ENCODE assay signal across 8 cellular contexts in the genomic region with DNA sequence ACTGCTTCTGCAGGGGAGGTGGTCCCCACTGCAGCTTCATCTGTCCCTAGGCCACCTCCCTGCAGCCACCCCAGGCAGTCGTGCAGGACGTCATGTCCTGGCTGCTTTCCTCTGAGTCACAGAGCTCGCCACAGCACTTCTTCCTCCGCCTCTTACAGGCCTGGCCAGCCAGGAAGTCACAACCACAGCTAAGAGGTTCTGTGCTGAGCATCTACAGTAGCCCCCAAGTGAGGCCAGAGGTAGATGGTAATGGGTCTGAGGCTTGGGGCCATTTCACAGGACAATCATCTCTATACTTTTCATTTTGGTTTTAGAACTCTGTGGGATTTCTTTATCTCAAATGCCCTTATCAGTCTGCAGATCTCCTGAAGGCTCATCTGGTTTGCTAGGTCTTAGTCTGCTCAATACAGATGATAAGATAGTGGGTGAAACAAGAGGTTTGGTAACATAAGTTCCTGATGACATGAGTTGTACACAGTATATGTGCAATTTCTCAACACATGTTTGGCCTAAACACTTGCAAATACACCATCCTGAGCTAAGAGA.
A peak's percentile ranks its signal among the peaks of the same experiment; 100 is the strongest.
DNase-seq lines count a peak whose midpoint lies in the region; ATAC-seq and TF ChIP-seq lines count a peak whose summit lies in the region.

No MANE protein-coding gene starts in this region.

- H3K27me3 ChIP-seq in ACC112 (ENCODE audit: insufficient read depth, low read length) (no peaks in the 10 kb centered on the region), left ventricle myocardium inferior (ENCODE audit: low read depth) (no peaks in the 10 kb centered on the region), smooth muscle cell (ENCODE audit: low read depth) (no peaks in the 10 kb centered on the region)

- H3K79me2 ChIP-seq in ACC112 (ENCODE audit: control insufficient read depth, insufficient read depth, low read length, unreplicated experiment) = no peaks in the 10 kb centered on the region
- H3K79me2 ChIP-seq in smooth muscle cell (ENCODE audit: low read depth) = no peaks in the 10 kb centered on the region

- H3K36me3 ChIP-seq in ACC112 (ENCODE audit: insufficient read depth, low read length) = no peaks in the 10 kb centered on the region
- no peaks in the 10 kb centered on the region for H3K36me3 ChIP-seq in left ventricle myocardium inferior
- H3K36me3 ChIP-seq in smooth muscle cell (ENCODE audit: low read depth) = no peaks in the 10 kb centered on the region

- H3K4me2 ChIP-seq in smooth muscle cell = peak overlapping the region; percentile 85

- H2AFZ ChIP-seq in ACC112 (ENCODE audit: low read length, unreplicated experiment) (no peak overlapping the region), smooth muscle cell (ENCODE audit: low read depth) (no peak overlapping the region)

- peak; percentile 33 for DNase-seq in activated naive CD4-positive, alpha-beta T cell treated with anti-CD3 and anti-CD28 coated beads, Interleukin-2, amount 50 U/mL, for 16 hours
- DNase-seq in left ventricle myocardium inferior (peak; percentile 82), smooth muscle cell (lab: John Stamatoyannopoulos, UW; ENCODE audit: unreplicated experiment) (peak; percentile 24), NCI-H1436 treated with DMSO at 0.1 percent for 48 hours (lab: John Stamatoyannopoulos, UW) (no peak)

- TF ChIP-seq CTCF in left ventricle myocardium inferior (IDR thresholded peaks at IDR 0.05; ENCODE audit: borderline replicate concordance) = no peak
- no peak for TF ChIP-seq CTCF in smooth muscle cell (IDR thresholded peaks at IDR 0.05; ENCODE audit: borderline replicate concordance, insufficient read depth, poor library complexity, severe bottlenecking)

- peak overlapping the region; percentile 87 for H3K9ac ChIP-seq in smooth muscle cell (ENCODE audit: low read depth)

- WGBS in smooth muscle cell (ENCODE audit: low lambda C conversion rate) = 0% methylated on average over 4 of the region's 4 CpGs

- H3K27ac ChIP-seq in ACC112 (ENCODE audit: low read depth, low read length) (peak overlapping the region; percentile 96), left ventricle myocardium inferior (replicated peaks) (peak overlapping the region; percentile 90), smooth muscle cell (ENCODE audit: low read depth) (peak overlapping the region; percentile 98)

- no peaks in the 10 kb centered on the region for H3K9me3 ChIP-seq in left ventricle myocardium inferior (replicated peaks)
- no peaks in the 10 kb centered on the region for H3K9me3 ChIP-seq in smooth muscle cell (replicated peaks; ENCODE audit: low read depth)

- ATAC-seq in HG03196 (IDR thresholded peaks at IDR 0.05; ENCODE audit: unreplicated experiment) = peak; percentile 44
- ATAC-seq in SK-N-SH treated with all-trans-retinoic acid at 6 μM for 48 hours = peak; percentile 32

- peak overlapping the region; percentile 57 for H3K4me3 ChIP-seq in ACC112 (ENCODE audit: low read depth, low read length)
- H3K4me3 ChIP-seq in left ventricle myocardium inferior = no peak overlapping the region
- no peak overlapping the region for H3K4me3 ChIP-seq in smooth muscle cell

- TF ChIP-seq POLR2A in GM19099 (IDR thresholded peaks at IDR 0.05; ENCODE audit: extremely low read depth, insufficient read length, low read depth) = peak; percentile 66

- H4K20me1 ChIP-seq in smooth muscle cell (ENCODE audit: low read depth) = no peaks in the 10 kb centered on the region

- peaks cover 50% of the 10 kb centered on the region for H3F3A ChIP-seq in smooth muscle cell (ENCODE audit: low read depth)

- intact Hi-C loops in left ventricle myocardium inferior (cut with micrococcal nuclease) = no loop called here

- peaks cover 52% of the 10 kb centered on the region for H3K4me1 ChIP-seq in ACC112 (ENCODE audit: control insufficient read depth, insufficient read depth, low read length, unreplicated experiment)
- H3K4me1 ChIP-seq in left ventricle myocardium inferior = peaks cover 57% of the 10 kb centered on the region
- peaks cover 26% of the 10 kb centered on the region for H3K4me1 ChIP-seq in smooth muscle cell (ENCODE audit: low read depth)

TF ChIP-seq in SK-N-SH treated with all-trans-retinoic acid at 6 μM for 48 hours, 23 proteins besides CTCF, POLR2A, EP300 and RAD21 (continues in another document):
- no peak for TF ChIP-seq TOX (CRISPR knock-in tag; IDR thresholded peaks at IDR 0.05; ENCODE audit: borderline replicate concordance)
- TF ChIP-seq, protein P1, sequence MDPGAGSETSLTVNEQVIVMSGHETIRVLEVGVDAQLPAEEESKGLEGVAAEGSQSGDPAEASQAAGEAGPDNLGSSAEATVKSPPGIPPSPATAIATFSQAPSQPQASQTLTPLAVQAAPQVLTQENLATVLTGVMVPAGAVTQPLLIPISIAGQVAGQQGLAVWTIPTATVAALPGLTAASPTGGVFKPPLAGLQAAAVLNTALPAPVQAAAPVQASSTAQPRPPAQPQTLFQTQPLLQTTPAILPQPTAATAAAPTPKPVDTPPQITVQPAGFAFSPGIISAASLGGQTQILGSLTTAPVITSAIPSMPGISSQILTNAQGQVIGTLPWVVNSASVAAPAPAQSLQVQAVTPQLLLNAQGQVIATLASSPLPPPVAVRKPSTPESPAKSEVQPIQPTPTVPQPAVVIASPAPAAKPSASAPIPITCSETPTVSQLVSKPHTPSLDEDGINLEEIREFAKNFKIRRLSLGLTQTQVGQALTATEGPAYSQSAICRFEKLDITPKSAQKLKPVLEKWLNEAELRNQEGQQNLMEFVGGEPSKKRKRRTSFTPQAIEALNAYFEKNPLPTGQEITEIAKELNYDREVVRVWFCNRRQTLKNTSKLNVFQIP (CRISPR knock-in tag; IDR thresholded peaks at IDR 0.05; ENCODE audit: borderline replicate concordance, low read depth) = no peak
- TF ChIP-seq PPARA (CRISPR knock-in tag; IDR thresholded peaks at IDR 0.05; ENCODE audit: borderline replicate concordance) = no peak
- TF ChIP-seq, protein P2, sequence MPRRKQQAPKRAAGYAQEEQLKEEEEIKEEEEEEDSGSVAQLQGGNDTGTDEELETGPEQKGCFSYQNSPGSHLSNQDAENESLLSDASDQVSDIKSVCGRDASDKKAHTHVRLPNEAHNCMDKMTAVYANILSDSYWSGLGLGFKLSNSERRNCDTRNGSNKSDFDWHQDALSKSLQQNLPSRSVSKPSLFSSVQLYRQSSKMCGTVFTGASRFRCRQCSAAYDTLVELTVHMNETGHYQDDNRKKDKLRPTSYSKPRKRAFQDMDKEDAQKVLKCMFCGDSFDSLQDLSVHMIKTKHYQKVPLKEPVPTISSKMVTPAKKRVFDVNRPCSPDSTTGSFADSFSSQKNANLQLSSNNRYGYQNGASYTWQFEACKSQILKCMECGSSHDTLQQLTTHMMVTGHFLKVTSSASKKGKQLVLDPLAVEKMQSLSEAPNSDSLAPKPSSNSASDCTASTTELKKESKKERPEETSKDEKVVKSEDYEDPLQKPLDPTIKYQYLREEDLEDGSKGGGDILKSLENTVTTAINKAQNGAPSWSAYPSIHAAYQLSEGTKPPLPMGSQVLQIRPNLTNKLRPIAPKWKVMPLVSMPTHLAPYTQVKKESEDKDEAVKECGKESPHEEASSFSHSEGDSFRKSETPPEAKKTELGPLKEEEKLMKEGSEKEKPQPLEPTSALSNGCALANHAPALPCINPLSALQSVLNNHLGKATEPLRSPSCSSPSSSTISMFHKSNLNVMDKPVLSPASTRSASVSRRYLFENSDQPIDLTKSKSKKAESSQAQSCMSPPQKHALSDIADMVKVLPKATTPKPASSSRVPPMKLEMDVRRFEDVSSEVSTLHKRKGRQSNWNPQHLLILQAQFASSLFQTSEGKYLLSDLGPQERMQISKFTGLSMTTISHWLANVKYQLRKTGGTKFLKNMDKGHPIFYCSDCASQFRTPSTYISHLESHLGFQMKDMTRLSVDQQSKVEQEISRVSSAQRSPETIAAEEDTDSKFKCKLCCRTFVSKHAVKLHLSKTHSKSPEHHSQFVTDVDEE (CRISPR knock-in tag; IDR thresholded peaks at IDR 0.05) = 0 out of 2 replicates have a peak, but pooled peaks have one; percentile 17
- no peak for TF ChIP-seq RARB (CRISPR knock-in tag; IDR thresholded peaks at IDR 0.05)
- TF ChIP-seq ZNF70 (CRISPR knock-in tag; IDR thresholded peaks at IDR 0.05) = no peak
- no peak for TF ChIP-seq ISL1 (CRISPR knock-in tag; IDR thresholded peaks at IDR 0.05)
- TF ChIP-seq, protein P3, sequence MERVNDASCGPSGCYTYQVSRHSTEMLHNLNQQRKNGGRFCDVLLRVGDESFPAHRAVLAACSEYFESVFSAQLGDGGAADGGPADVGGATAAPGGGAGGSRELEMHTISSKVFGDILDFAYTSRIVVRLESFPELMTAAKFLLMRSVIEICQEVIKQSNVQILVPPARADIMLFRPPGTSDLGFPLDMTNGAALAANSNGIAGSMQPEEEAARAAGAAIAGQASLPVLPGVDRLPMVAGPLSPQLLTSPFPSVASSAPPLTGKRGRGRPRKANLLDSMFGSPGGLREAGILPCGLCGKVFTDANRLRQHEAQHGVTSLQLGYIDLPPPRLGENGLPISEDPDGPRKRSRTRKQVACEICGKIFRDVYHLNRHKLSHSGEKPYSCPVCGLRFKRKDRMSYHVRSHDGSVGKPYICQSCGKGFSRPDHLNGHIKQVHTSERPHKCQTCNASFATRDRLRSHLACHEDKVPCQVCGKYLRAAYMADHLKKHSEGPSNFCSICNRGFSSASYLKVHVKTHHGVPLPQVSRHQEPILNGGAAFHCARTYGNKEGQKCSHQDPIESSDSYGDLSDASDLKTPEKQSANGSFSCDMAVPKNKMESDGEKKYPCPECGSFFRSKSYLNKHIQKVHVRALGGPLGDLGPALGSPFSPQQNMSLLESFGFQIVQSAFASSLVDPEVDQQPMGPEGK (CRISPR knock-in tag; IDR thresholded peaks at IDR 0.05; ENCODE audit: borderline replicate concordance) = no peak
- no peak for TF ChIP-seq ARNTL (CRISPR knock-in tag; IDR thresholded peaks at IDR 0.05; ENCODE audit: borderline replicate concordance, low read depth)
- TF ChIP-seq, protein P4, sequence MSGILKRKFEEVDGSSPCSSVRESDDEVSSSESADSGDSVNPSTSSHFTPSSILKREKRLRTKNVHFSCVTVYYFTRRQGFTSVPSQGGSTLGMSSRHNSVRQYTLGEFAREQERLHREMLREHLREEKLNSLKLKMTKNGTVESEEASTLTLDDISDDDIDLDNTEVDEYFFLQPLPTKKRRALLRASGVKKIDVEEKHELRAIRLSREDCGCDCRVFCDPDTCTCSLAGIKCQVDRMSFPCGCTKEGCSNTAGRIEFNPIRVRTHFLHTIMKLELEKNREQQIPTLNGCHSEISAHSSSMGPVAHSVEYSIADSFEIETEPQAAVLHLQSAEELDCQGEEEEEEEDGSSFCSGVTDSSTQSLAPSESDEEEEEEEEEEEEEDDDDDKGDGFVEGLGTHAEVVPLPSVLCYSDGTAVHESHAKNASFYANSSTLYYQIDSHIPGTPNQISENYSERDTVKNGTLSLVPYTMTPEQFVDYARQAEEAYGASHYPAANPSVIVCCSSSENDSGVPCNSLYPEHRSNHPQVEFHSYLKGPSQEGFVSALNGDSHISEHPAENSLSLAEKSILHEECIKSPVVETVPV (CRISPR knock-in tag; IDR thresholded peaks at IDR 0.05) = no peak
- TF ChIP-seq TCF4 (CRISPR knock-in tag; IDR thresholded peaks at IDR 0.05; ENCODE audit: borderline replicate concordance) = no peak
- TF ChIP-seq ESRRG (CRISPR knock-in tag; IDR thresholded peaks at IDR 0.05) = no peak
- no peak for TF ChIP-seq ZNF8 (CRISPR knock-in tag; IDR thresholded peaks at IDR 0.05)
- TF ChIP-seq OSR1 (CRISPR knock-in tag; IDR thresholded peaks at IDR 0.05) = 0 out of 2 replicates have a peak, but pooled peaks have one; percentile 37
